In the genomic region with DNA sequence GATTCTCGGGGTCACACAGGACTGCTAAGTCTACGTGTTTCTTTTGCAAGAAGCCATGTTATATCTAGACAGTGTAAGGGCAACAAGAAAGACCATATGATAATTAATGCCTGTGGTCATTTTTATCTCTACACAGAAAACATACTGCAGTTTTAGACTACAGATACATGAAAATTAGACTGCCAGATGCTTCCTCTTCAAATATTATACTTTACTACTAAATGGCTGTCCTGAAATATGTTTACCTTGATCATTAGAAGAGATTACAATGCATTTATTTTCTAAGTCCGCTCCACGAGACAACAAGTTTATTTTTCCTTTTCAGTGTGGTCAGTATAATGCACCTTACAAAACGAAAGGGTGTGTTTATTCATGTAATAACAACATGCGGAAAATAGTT, we compare ENCODE assay signal across 1 cellular context.
TF ChIP-seq lines count a peak whose summit lies in the region.

No MANE protein-coding gene starts in this region.

TF ChIP-seq in SK-N-SH, 30 proteins besides CTCF, POLR2A, EP300 and RAD21 (continued from another document):
- TF ChIP-seq TEAD4 (IDR thresholded peaks at IDR 0.05; ENCODE audit: borderline replicate concordance, insufficient read depth) = no peak
- TF ChIP-seq SMC3 (IDR thresholded peaks at IDR 0.05; ENCODE audit: low read depth, low read length) = no peak
- TF ChIP-seq, protein P1, sequence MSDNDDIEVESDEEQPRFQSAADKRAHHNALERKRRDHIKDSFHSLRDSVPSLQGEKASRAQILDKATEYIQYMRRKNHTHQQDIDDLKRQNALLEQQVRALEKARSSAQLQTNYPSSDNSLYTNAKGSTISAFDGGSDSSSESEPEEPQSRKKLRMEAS (IDR thresholded peaks at IDR 0.05; ENCODE audit: low read depth) = no peak
- no peak for TF ChIP-seq SIN3A (IDR thresholded peaks at IDR 0.05; ENCODE audit: borderline replicate concordance, low read depth, low read length)
- TF ChIP-seq, protein P2, sequence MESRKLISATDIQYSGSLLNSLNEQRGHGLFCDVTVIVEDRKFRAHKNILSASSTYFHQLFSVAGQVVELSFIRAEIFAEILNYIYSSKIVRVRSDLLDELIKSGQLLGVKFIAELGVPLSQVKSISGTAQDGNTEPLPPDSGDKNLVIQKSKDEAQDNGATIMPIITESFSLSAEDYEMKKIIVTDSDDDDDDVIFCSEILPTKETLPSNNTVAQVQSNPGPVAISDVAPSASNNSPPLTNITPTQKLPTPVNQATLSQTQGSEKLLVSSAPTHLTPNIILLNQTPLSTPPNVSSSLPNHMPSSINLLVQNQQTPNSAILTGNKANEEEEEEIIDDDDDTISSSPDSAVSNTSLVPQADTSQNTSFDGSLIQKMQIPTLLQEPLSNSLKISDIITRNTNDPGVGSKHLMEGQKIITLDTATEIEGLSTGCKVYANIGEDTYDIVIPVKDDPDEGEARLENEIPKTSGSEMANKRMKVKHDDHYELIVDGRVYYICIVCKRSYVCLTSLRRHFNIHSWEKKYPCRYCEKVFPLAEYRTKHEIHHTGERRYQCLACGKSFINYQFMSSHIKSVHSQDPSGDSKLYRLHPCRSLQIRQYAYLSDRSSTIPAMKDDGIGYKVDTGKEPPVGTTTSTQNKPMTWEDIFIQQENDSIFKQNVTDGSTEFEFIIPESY (IDR thresholded peaks at IDR 0.05; ENCODE audit: borderline replicate concordance, low read depth) = no peak
- TF ChIP-seq IRF3 (IDR thresholded peaks at IDR 0.05; ENCODE audit: low read depth, low read length) = no peak
- TF ChIP-seq GATA2 (CRISPR knock-in tag; IDR thresholded peaks at IDR 0.05) = peak; percentile 90
